ENCODE assay signal across 31 cellular contexts in genomic region chr20:4220352-4220751, GRCh38. TPM values are rescaled to one million over a fixed set of nuclear protein-coding genes. Genes with fewer than 3 reads are reported as not detected.
"Had no signal": no experiment of that assay in that cellular context is flagged by ENCODE, and none has a peak within 500 bp of the region (broad histone marks: within the 10 kb centered on the region; RNA-seq: fewer than 3 reads in every experiment).

No MANE protein-coding gene starts in this region.

- H3K4me3 ChIP-seq: gastrocnemius medialis, heart right ventricle, mucosa of descending colon, thyroid gland, vagina had no signal

- H3K4me3 Mint-ChIP-seq: dendritic cell treated with granulocyte-macrophage colony-stimulating factor and Interleukin-4, amounts not matched to agents 40 ng/mL and 50 ng/mL, for 4 days; natural killer cell treated with Interleukin-12 subunit alpha and Interleukin-12 subunit beta and Interleukin-15 and Interleukin-18, amount 100 ng/mL, for 72 hours; neural crest cell had no signal

- DNase-seq: effector CD8-positive, alpha-beta T cell; endodermal cell; foreskin fibroblast; gastrocnemius medialis; hippocampal formation; left cardiac atrium; left lung; mesenchymal stem cell; naive B cell; sigmoid colon; stimulated activated CD4-positive, alpha-beta T cell treated with anti-CD3 and anti-CD28 coated beads, Interleukin-4, amount 100 ng/mL, for 24 hours; stimulated activated naive CD4-positive, alpha-beta T cell treated with Interleukin-2 at 50 U/mL for 16 hours; thyroid gland had no signal

- H3K27ac Mint-ChIP-seq: dendritic cell treated with granulocyte-macrophage colony-stimulating factor and Interleukin-4, amounts not matched to agents 40 ng/mL and 50 ng/mL, for 4 days; endodermal cell; mesothelial cell of epicardium; natural killer cell treated with Interleukin-12 subunit alpha and Interleukin-12 subunit beta and Interleukin-15 and Interleukin-18, amount 100 ng/mL, for 72 hours; progenitor cell of endocrine pancreas; stimulated activated effector memory CD8-positive, alpha-beta T cell treated with anti-CD3 and anti-CD28 coated beads, Interleukin-12 subunit alpha, Interleukin-12 subunit beta, amount 100 ng/mL, for 72 hours had no signal

- H3K27me3 ChIP-seq: vagina had no signal

- H3K9me3 Mint-ChIP-seq: dendritic cell treated with granulocyte-macrophage colony-stimulating factor and Interleukin-4, amounts not matched to agents 40 ng/mL and 50 ng/mL, for 4 days; endodermal cell; mesothelial cell of epicardium; natural killer cell treated with Interleukin-12 subunit alpha and Interleukin-12 subunit beta and Interleukin-15 and Interleukin-18, amount 100 ng/mL, for 72 hours; neural crest cell; stimulated activated effector memory CD8-positive, alpha-beta T cell treated with anti-CD3 and anti-CD28 coated beads, Interleukin-12 subunit alpha, Interleukin-12 subunit beta, amount 100 ng/mL, for 72 hours had no signal

- H3K36me3 Mint-ChIP-seq: mesothelial cell of epicardium; naive B cell; natural killer cell treated with Interleukin-12 subunit alpha and Interleukin-12 subunit beta and Interleukin-15 and Interleukin-18, amount 100 ng/mL, for 72 hours; stimulated activated effector memory CD8-positive, alpha-beta T cell treated with anti-CD3 and anti-CD28 coated beads, Interleukin-12 subunit alpha, Interleukin-12 subunit beta, amount 100 ng/mL, for 72 hours had no signal

- FAIRE-seq: islet of Langerhans, pancreas had no signal

- H3K27ac ChIP-seq: epithelial cell of prostate, gastrocnemius medialis, heart right ventricle, left lung, neutrophil, pancreas, thyroid gland, vagina had no signal

- H3K4me1 ChIP-seq: gastrocnemius medialis had no signal

- H3K9me3 ChIP-seq: gastrocnemius medialis, heart right ventricle, left lung, mucosa of descending colon, neutrophil, pancreas, sigmoid colon, stomach, thyroid gland, vagina had no signal

- ATAC-seq: gastrocnemius medialis had no signal

- H3K36me3 ChIP-seq: gastrocnemius medialis, heart right ventricle, left lung, neutrophil, pancreas, sigmoid colon, stomach, thyroid gland, vagina had no signal

RNA-seq across cellular contexts. Expression of gene ADRA1D, which starts 28.7 kb away (rescaled TPM):
- total RNA-seq: endodermal cell; esophagus mucosa; lung microvascular endothelial cell; mesothelial cell of epicardium; natural killer cell treated with Interleukin-12 subunit alpha and Interleukin-12 subunit beta and Interleukin-15 and Interleukin-18, amount 100 ng/mL, for 72 hours; omental fat pad; progenitor cell of endocrine pancreas; subcutaneous adipose tissue had no signal
